Comparison of ENCODE assay signal across 16 cellular contexts in genomic region chr14:76985021-76985420, GRCh38. TPM values are rescaled to one million over a fixed set of nuclear protein-coding genes. Genes with fewer than 3 reads are reported as not detected.
DNase-seq lines count a peak whose midpoint lies in the region; ATAC-seq, FAIRE-seq and TF ChIP-seq lines count a peak whose summit lies in the region.
"Had no signal": no experiment of that assay in that cellular context is flagged by ENCODE, and none has a peak within 500 bp of the region (broad histone marks: within the 10 kb centered on the region; RNA-seq: fewer than 3 reads in every experiment).

No MANE protein-coding gene starts in this region.

- no peaks in the 10 kb centered on the region for H3K27me3 Mint-ChIP-seq in T-helper 17 cell
- H3K27me3 Mint-ChIP-seq: activated naive CD8-positive, alpha-beta T cell treated with anti-CD3 and anti-CD28 coated beads, Interleukin-2, amount 50 U/mL, for 24 hours had no signal

- no peak overlapping the region for H4K8ac ChIP-seq in mesenchymal stem cell (ENCODE audit: low read length)

- FAIRE-seq in HTR-8/SVneo (lab: Jason Lieb, UNC), result peak; percentile 87
- FAIRE-seq: keratinocyte, TTC549 had no signal

- intact Hi-C loops in head of caudate nucleus (cut with DNase I), result no loop called here

- no peaks in the 10 kb centered on the region for H3K36me3 ChIP-seq in mesenchymal stem cell (ENCODE audit: control insufficient read depth in 1 of 2, insufficient read depth in 2 of 2, low read depth in 1 of 2, low read length in 2 of 2)
- H3K36me3 ChIP-seq: SJSA1 had no signal

- no peak overlapping the region for H3K9ac ChIP-seq in mesenchymal stem cell (ENCODE audit: low read length)

- no peak overlapping the region for H3K18ac ChIP-seq in mesenchymal stem cell (ENCODE audit: low read depth in 1 of 2, low read length in 2 of 2)

- no peak overlapping the region for H3K4me3 Mint-ChIP-seq in T-helper 17 cell
- H3K4me3 Mint-ChIP-seq: activated naive CD8-positive, alpha-beta T cell treated with anti-CD3 and anti-CD28 coated beads, Interleukin-2, amount 50 U/mL, for 24 hours; activated T-cell treated with anti-CD3 and anti-CD28 coated beads, Interleukin-2, amount 50 U/mL, for 4 hours had no signal

- no peak overlapping the region for H2BK120ac ChIP-seq in mesenchymal stem cell (ENCODE audit: low read depth, low read length)

- peaks cover 31% of the 10 kb centered on the region for H3K4me1 ChIP-seq in mesenchymal stem cell (ENCODE audit: control insufficient read depth, insufficient read depth, low read depth, low read length)
- H3K4me1 ChIP-seq: psoas muscle, SJSA1 had no signal

- WGBS in mesenchymal stem cell, result 85% methylated on average over 5 of the region's 5 CpGs

- H3K36me3 Mint-ChIP-seq in T-helper 17 cell (ENCODE audit: low read depth), result peaks cover 1% of the 10 kb centered on the region

- H3K4me1 Mint-ChIP-seq in T-helper 17 cell, result peaks cover 11% of the 10 kb centered on the region

- H3K4ac ChIP-seq in mesenchymal stem cell (ENCODE audit: low read depth in 1 of 2, low read length in 2 of 2), result no peak overlapping the region

- no peak overlapping the region for H2BK15ac ChIP-seq in mesenchymal stem cell (ENCODE audit: low read depth, poor library complexity, severe bottlenecking)

- TF ChIP-seq CTCF in choroid plexus epithelial cell (conservative IDR thresholded peaks at IDR 0.05; ENCODE audit: low read depth, low read length), result no peak

- ATAC-seq in T-helper 17 cell, result no peak
- ATAC-seq: activated naive CD8-positive, alpha-beta T cell treated with anti-CD3 and anti-CD28 coated beads, Interleukin-2, amount 50 U/mL, for 24 hours; activated T-cell treated with anti-CD3 and anti-CD28 coated beads, Interleukin-2, amount 50 U/mL, for 4 hours; psoas muscle had no signal

- no peaks in the 10 kb centered on the region for H3K27me3 ChIP-seq in mesenchymal stem cell (ENCODE audit: control insufficient read depth in 1 of 2, insufficient read depth in 1 of 2, low read length in 2 of 2)
- H3K27me3 ChIP-seq: SJSA1 had no signal

- H3K4me3 ChIP-seq in choroid plexus epithelial cell (ENCODE audit: low read depth, low read length) (no peak overlapping the region), mesenchymal stem cell (ENCODE audit: insufficient read depth in 1 of 2, low read depth in 1 of 2, low read length in 2 of 2) (no peak overlapping the region)
- H3K4me3 ChIP-seq: psoas muscle, SJSA1 had no signal

- no peak overlapping the region for H3K4me2 ChIP-seq in mesenchymal stem cell (ENCODE audit: low read length, poor library complexity, severe bottlenecking)

- peaks cover 2% of the 10 kb centered on the region for H3K79me1 ChIP-seq in mesenchymal stem cell (replicated peaks; ENCODE audit: low read length, poor library complexity, severe bottlenecking)

- DNase-seq in HTR-8/SVneo (ENCODE audit: insufficient read length, low spot score) (no peak), choroid plexus epithelial cell (ENCODE audit: low read depth) (peak; percentile 84), mesenchymal stem cell (peak; percentile 70), stromal cell of bone marrow (ENCODE audit: low read depth) (peak; percentile 30), T-helper 17 cell (no peak), NCI-H524 (lab: John Stamatoyannopoulos, UW) (no peak), head of caudate nucleus (no peak)
- DNase-seq: activated naive CD8-positive, alpha-beta T cell treated with anti-CD3 and anti-CD28 coated beads, Interleukin-2, amount 50 U/mL, for 24 hours; activated T-cell treated with anti-CD3 and anti-CD28 coated beads, Interleukin-2, amount 50 U/mL, for 4 hours; NCI-H1694; NCI-H446; psoas muscle; stimulated activated CD4-positive, alpha-beta T cell treated with anti-CD3 and anti-CD28 coated beads, Interleukin-1b, Interleukin-23, amount 100 ng/mL, for 48 hours had no signal

- peak overlapping the region; percentile 81 for H2BK5ac ChIP-seq in mesenchymal stem cell (ENCODE audit: low read depth, low read length, poor library complexity, severe bottlenecking)

- H3K9me3 ChIP-seq in mesenchymal stem cell (ENCODE audit: control insufficient read depth, low read length), result peaks cover 6% of the 10 kb centered on the region
- no peaks in the 10 kb centered on the region for H3K9me3 ChIP-seq in T-helper 17 cell (ENCODE audit: control insufficient read depth, low read length, poor library complexity, severe bottlenecking)
- H3K9me3 ChIP-seq: psoas muscle, SJSA1 had no signal

- H3K14ac ChIP-seq in mesenchymal stem cell (ENCODE audit: low read length in 2 of 2), result no peak overlapping the region

- H4K91ac ChIP-seq in mesenchymal stem cell (ENCODE audit: low read length), result no peak overlapping the region

- H3K27ac ChIP-seq in mesenchymal stem cell (ENCODE audit: low read length, poor library complexity, severe bottlenecking), result peak overlapping the region; percentile 98
- H3K27ac ChIP-seq: psoas muscle, SJSA1 had no signal

- no peak overlapping the region for H2AFZ ChIP-seq in mesenchymal stem cell (ENCODE audit: low read depth, low read length)

- H2BK12ac ChIP-seq in mesenchymal stem cell (ENCODE audit: low read length in 2 of 2), result no peak overlapping the region

- no peak overlapping the region for H3K27ac Mint-ChIP-seq in T-helper 17 cell
- H3K27ac Mint-ChIP-seq: activated naive CD8-positive, alpha-beta T cell treated with anti-CD3 and anti-CD28 coated beads, Interleukin-2, amount 50 U/mL, for 24 hours had no signal

- no peak overlapping the region for H3K23ac ChIP-seq in mesenchymal stem cell (ENCODE audit: low read length in 2 of 2)

- peak overlapping the region; percentile 97 for H2AK5ac ChIP-seq in mesenchymal stem cell (ENCODE audit: low read length, severe bottlenecking)

RNA-seq across cellular contexts. Expression of gene IRF2BPL, which starts 43.5 kb away (rescaled TPM):
- 49.1 TPM for polyA plus RNA-seq in mesenchymal stem cell (2013, experiment 1 of 2)
- polyA plus RNA-seq in mesenchymal stem cell (2013, experiment 2 of 2), result 48.1 TPM
- 10 to 100 TPM; 41.9 to 51.7 TPM for total RNA-seq in T-helper 17 cell

Comparison
In these comparisons a context has a peak if more than half of its experiments do, and no peak if none do; other contexts are left out.
1. DNase-seq: peak in choroid plexus epithelial cell (single experiment), mesenchymal stem cell (single experiment) and stromal cell of bone marrow (single experiment); none in HTR-8/SVneo (single experiment), T-helper 17 cell (0 of 3), NCI-H524 (0 of 2) and head of caudate nucleus (0 of 42).